In genomic region chr2:39851251-39851650, GRCh38 we compare ENCODE assay signal across 16 cellular contexts.
DNase-seq lines count a peak whose midpoint lies in the region; ATAC-seq and TF ChIP-seq lines count a peak whose summit lies in the region.
"Had no signal": no experiment of that assay in that cellular context is flagged by ENCODE, and none has a peak within 500 bp of the region (broad histone marks: within the 10 kb centered on the region; RNA-seq: fewer than 3 reads in every experiment).

No MANE protein-coding gene starts in this region.

- no peak for TF ChIP-seq CTCF in fibroblast of lung (conservative IDR thresholded peaks at IDR 0.05 in 1 of 2, IDR thresholded peaks at IDR 0.05 in 1 of 2; ENCODE audit: low read depth in 1 of 2, low read length in 2 of 2)

- no peak overlapping the region for H3K4me3 Mint-ChIP-seq in activated T-cell treated with anti-CD3 and anti-CD28 coated beads, Interleukin-2, amount 50 U/mL, for 72 hours
- H3K4me3 Mint-ChIP-seq: activated T-cell treated with anti-CD3 and anti-CD28 coated beads, Interleukin-2, amount 50 U/mL, for 24 hours; effector memory CD8-positive, alpha-beta T cell; type B pancreatic cell had no signal

- H2AFZ ChIP-seq in fibroblast of lung (ENCODE audit: low read length), result no peak overlapping the region

- no peaks in the 10 kb centered on the region for H3K36me3 ChIP-seq in KOPT-K1 (ENCODE audit: insufficient read depth, low read length)
- no peaks in the 10 kb centered on the region for H3K36me3 ChIP-seq in fibroblast of lung (ENCODE audit: control insufficient read depth, insufficient read depth, low read length)
- no peaks in the 10 kb centered on the region for H3K36me3 ChIP-seq in thymus (ENCODE audit: control insufficient read depth, insufficient read depth)
- H3K36me3 ChIP-seq: neutrophil had no signal

- H3K4me3 ChIP-seq in fibroblast of lung (replicated peaks in 1 of 4; ENCODE audit: control extremely low read depth in 1 of 4, insufficient read depth in 1 of 4, low read depth in 3 of 4, low read length in 4 of 4) (no peak overlapping the region), thymus (ENCODE audit: low read length) (no peak overlapping the region)

- no peak overlapping the region for H3K9ac ChIP-seq in fibroblast of lung (ENCODE audit: insufficient read depth, low read length)

- ATAC-seq in SK-N-SH treated with all-trans-retinoic acid at 6 μM for 48 hours, result no peak
- ATAC-seq in activated T-cell treated with anti-CD3 and anti-CD28 coated beads, Interleukin-2, amount 50 U/mL, for 72 hours (replicated peaks in 1 of 2), result no peak
- ATAC-seq: effector memory CD8-positive, alpha-beta T cell; left colon had no signal

- H3K9me3 Mint-ChIP-seq in activated T-cell treated with anti-CD3 and anti-CD28 coated beads, Interleukin-2, amount 50 U/mL, for 72 hours, result no peaks in the 10 kb centered on the region
- H3K9me3 Mint-ChIP-seq: activated T-cell treated with anti-CD3 and anti-CD28 coated beads, Interleukin-2, amount 50 U/mL, for 24 hours; effector memory CD8-positive, alpha-beta T cell; IgD-negative memory B cell; type B pancreatic cell had no signal

- peak overlapping the region; percentile 26 for H3K4me2 ChIP-seq in fibroblast of lung (ENCODE audit: extremely low read depth, insufficient read depth, low read length)

- H3K36me3 Mint-ChIP-seq in activated T-cell treated with anti-CD3 and anti-CD28 coated beads, Interleukin-2, amount 50 U/mL, for 72 hours (ENCODE audit: insufficient read depth in 2 of 2), result no peaks in the 10 kb centered on the region
- H3K36me3 Mint-ChIP-seq: IgD-negative memory B cell, type B pancreatic cell had no signal

- H3K4me1 ChIP-seq in fibroblast of lung (ENCODE audit: control insufficient read depth, extremely low read depth, insufficient read depth, low read length), result no peaks in the 10 kb centered on the region
- peaks cover 15% of the 10 kb centered on the region for H3K4me1 ChIP-seq in thymus (ENCODE audit: control insufficient read depth, insufficient read depth, low read length)

- H3K27ac ChIP-seq in KOPT-K1 (ENCODE audit: low read depth, low read length, poor library complexity, severe bottlenecking) (peak overlapping the region; percentile 56), fibroblast of lung (ENCODE audit: insufficient read depth, low read length) (no peak overlapping the region), thymus (ENCODE audit: low read depth) (peak overlapping the region; percentile 53)
- H3K27ac ChIP-seq: neutrophil had no signal

- DNase-seq in NCI-H1694 treated with DMSO at 0.1 percent for 48 hours (lab: John Stamatoyannopoulos, UW) (peak; percentile 47), NCI-H1694 (lab: John Stamatoyannopoulos, UW) (no peak), fibroblast of lung (ENCODE audit: low read depth in 2 of 2) (peak in 1 of 2 donors; percentile 58), middle frontal gyrus (ENCODE audit: extremely low spot score, low spot score) (no peak)
- DNase-seq in activated T-cell treated with anti-CD3 and anti-CD28 coated beads, Interleukin-2, amount 50 U/mL, for 72 hours, result no peak
- DNase-seq: 8988T; activated CD4-positive, CD25-positive, alpha-beta regulatory T cell treated with anti-CD3 and anti-CD28 coated beads, Interleukin-2, amount 50 U/mL, for 72 hours; activated T-cell treated with anti-CD3 and anti-CD28 coated beads, Interleukin-2, amount 50 U/mL, for 24 hours; effector memory CD8-positive, alpha-beta T cell; left colon had no signal

- H3K9me3 ChIP-seq in KOPT-K1 (ENCODE audit: insufficient read depth, low read length, poor library complexity, severe bottlenecking), result no peaks in the 10 kb centered on the region
- H3K9me3 ChIP-seq in fibroblast of lung (ENCODE audit: control insufficient read depth, insufficient read depth, low read depth, low read length), result no peaks in the 10 kb centered on the region
- no peaks in the 10 kb centered on the region for H3K9me3 ChIP-seq in thymus (ENCODE audit: control insufficient read depth)
- H3K9me3 ChIP-seq: neutrophil had no signal

- H3K27me3 ChIP-seq in fibroblast of lung (ENCODE audit: control insufficient read depth, insufficient read depth, low read length), result no peaks in the 10 kb centered on the region
- H3K27me3 ChIP-seq in thymus (ENCODE audit: control insufficient read depth, insufficient read depth), result no peaks in the 10 kb centered on the region
- H3K27me3 ChIP-seq: neutrophil had no signal

- H4K20me1 ChIP-seq in fibroblast of lung (ENCODE audit: control insufficient read depth, extremely low read depth, insufficient read depth, low read length), result no peaks in the 10 kb centered on the region

- H3K79me2 ChIP-seq in fibroblast of lung (ENCODE audit: control insufficient read depth, insufficient read depth, low read length), result no peaks in the 10 kb centered on the region

- 74% methylated on average over 8 of the region's 8 CpGs for WGBS in thymus

- H3K27ac Mint-ChIP-seq in activated T-cell treated with anti-CD3 and anti-CD28 coated beads, Interleukin-2, amount 50 U/mL, for 72 hours, result no peak overlapping the region
- H3K27ac Mint-ChIP-seq: activated T-cell treated with anti-CD3 and anti-CD28 coated beads, Interleukin-2, amount 50 U/mL, for 24 hours; effector memory CD8-positive, alpha-beta T cell; IgD-negative memory B cell; type B pancreatic cell had no signal

- H3K4me1 Mint-ChIP-seq in activated T-cell treated with anti-CD3 and anti-CD28 coated beads, Interleukin-2, amount 50 U/mL, for 72 hours (ENCODE audit: low read depth), result no peaks in the 10 kb centered on the region

- H3K27me3 Mint-ChIP-seq in activated T-cell treated with anti-CD3 and anti-CD28 coated beads, Interleukin-2, amount 50 U/mL, for 72 hours (ENCODE audit: low read depth), result peaks cover 14% of the 10 kb centered on the region

TF ChIP-seq in SK-N-SH treated with all-trans-retinoic acid at 6 μM for 48 hours, 23 proteins besides CTCF, POLR2A, EP300 and RAD21:
- no peak for TF ChIP-seq ARNTL (CRISPR knock-in tag; IDR thresholded peaks at IDR 0.05; ENCODE audit: borderline replicate concordance, low read depth)
- no peak for TF ChIP-seq ZFP30 (CRISPR knock-in tag; IDR thresholded peaks at IDR 0.05)
- TF ChIP-seq GLIS3 (CRISPR knock-in tag; IDR thresholded peaks at IDR 0.05), result no peak
